28 cellular contexts compared by ENCODE assay signal in the genomic region with DNA sequence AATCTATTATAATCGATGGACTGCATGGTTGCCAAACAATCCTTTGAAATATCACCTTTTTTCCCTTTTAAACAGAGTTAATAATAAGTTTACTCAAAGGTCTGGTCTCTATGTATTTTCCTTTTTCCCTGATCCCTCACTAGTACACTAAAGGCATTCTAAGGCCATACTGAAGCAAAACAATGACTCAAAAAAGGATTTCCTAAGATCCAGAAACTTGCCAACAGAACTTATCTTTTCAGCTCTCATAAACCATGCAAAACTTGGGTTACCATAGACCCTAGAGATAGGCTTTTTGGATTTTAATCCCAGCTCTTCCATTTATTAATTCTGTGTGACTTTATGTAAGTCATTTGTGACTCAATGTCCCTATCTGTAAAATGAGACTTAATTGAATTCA.
"Had no signal": no experiment of that assay in that cellular context is flagged by ENCODE, and none has a peak within 500 bp of the region (broad histone marks: within the 10 kb centered on the region; RNA-seq: fewer than 3 reads in every experiment).

No MANE protein-coding gene starts in this region.

- H3K4me3 ChIP-seq: cardiac muscle cell, MG63, Peyer's patch, SJSA1 had no signal

- DNase-seq: activated CD4-positive, alpha-beta T cell treated with anti-CD3 and anti-CD28 coated beads for 48 hours; activated CD4-positive, alpha-beta T cell treated with anti-CD3 and anti-CD28 coated beads, Interleukin-2, amount 50 U/mL, for 4 hours; activated CD8-positive, alpha-beta memory T cell treated with anti-CD3 and anti-CD28 coated beads, Interleukin-2, amount 50 U/mL, for 48 hours; activated CD8-positive, alpha-beta T cell treated with anti-CD3 and anti-CD28 coated beads, Interleukin-2, amount 10 ng/mL, durations not matched to agents 7 days and 5 days; activated naive CD4-positive, alpha-beta T cell treated with anti-CD3 and anti-CD28 coated beads, Interleukin-2, amount 50 U/mL, for 16 hours; activated naive CD8-positive, alpha-beta T cell treated with anti-CD3 and anti-CD28 coated beads, Interleukin-2, amount 10 ng/mL, durations not matched to agents 7 days and 5 days; activated T-cell treated with anti-CD3 and anti-CD28 coated beads, Interleukin-2, amount 50 U/mL, for 1 hour; amygdala; MG63; MV-4-11; NCI-H1092 treated with DMSO at 0.1 percent for 48 hours; NCI-H1417 treated with DMSO at 0.1 percent for 48 hours; NCI-H1694; NCI-H2029; NCI-H2107; NCI-H2171 treated with DMSO at 0.1 percent for 48 hours; NCI-H226; NCI-H69; Peyer's patch; Right ventricle myocardium superior; SW 1271 had no signal

- H3K4me3 Mint-ChIP-seq: activated CD8-positive, alpha-beta T cell treated with anti-CD3 and anti-CD28 coated beads, Interleukin-2, amount 10 ng/mL, durations not matched to agents 7 days and 5 days; activated naive CD8-positive, alpha-beta T cell treated with anti-CD3 and anti-CD28 coated beads, Interleukin-2, amount 10 ng/mL, durations not matched to agents 7 days and 5 days; brain; T-helper 1 cell treated with Interleukin-12 subunit alpha and Interleukin-12 subunit beta and Interleukin-4 antibody, amounts not matched to agents 30 μg/mL and 1 μg/mL, for 36 hours had no signal

- H3K4me1 ChIP-seq: Peyer's patch, SJSA1 had no signal

- H3K9me3 ChIP-seq: MG63, Peyer's patch, SJSA1 had no signal

- H3K27ac Mint-ChIP-seq: activated CD8-positive, alpha-beta T cell treated with anti-CD3 and anti-CD28 coated beads, Interleukin-2, amount 10 ng/mL, durations not matched to agents 7 days and 5 days; activated naive CD8-positive, alpha-beta T cell treated with anti-CD3 and anti-CD28 coated beads, Interleukin-2, amount 10 ng/mL, durations not matched to agents 7 days and 5 days; brain; T-helper 1 cell treated with Interleukin-12 subunit alpha and Interleukin-12 subunit beta and Interleukin-4 antibody, amounts not matched to agents 30 μg/mL and 1 μg/mL, for 36 hours had no signal

- H3K36me3 Mint-ChIP-seq: activated naive CD8-positive, alpha-beta T cell treated with anti-CD3 and anti-CD28 coated beads, Interleukin-2, amount 10 ng/mL, durations not matched to agents 7 days and 5 days; brain had no signal

- H3K9me3 Mint-ChIP-seq: activated naive CD8-positive, alpha-beta T cell treated with anti-CD3 and anti-CD28 coated beads, Interleukin-2, amount 10 ng/mL, durations not matched to agents 7 days and 5 days; brain; T-helper 1 cell treated with Interleukin-12 subunit alpha and Interleukin-12 subunit beta and Interleukin-4 antibody, amounts not matched to agents 30 μg/mL and 1 μg/mL, for 36 hours had no signal

- ATAC-seq: activated CD4-positive, CD25-positive, alpha-beta regulatory T cell treated with anti-CD3 and anti-CD28 coated beads, Interleukin-2, amount 50 U/mL, for 24 hours; activated CD8-positive, alpha-beta T cell treated with anti-CD3 and anti-CD28 coated beads, Interleukin-2, amount 10 ng/mL, durations not matched to agents 7 days and 5 days; SK-N-SH treated with all-trans-retinoic acid at 6 μM for 48 hours had no signal

- H3K27ac ChIP-seq: cardiac muscle cell, Peyer's patch, RWPE1, SJSA1 had no signal

- H3K36me3 ChIP-seq: cardiac muscle cell, MG63, Peyer's patch, SJSA1 had no signal

- H3K4me1 Mint-ChIP-seq: activated naive CD8-positive, alpha-beta T cell treated with anti-CD3 and anti-CD28 coated beads, Interleukin-2, amount 10 ng/mL, durations not matched to agents 7 days and 5 days; brain had no signal

- H3K27me3 ChIP-seq: cardiac muscle cell, MG63, Peyer's patch, SJSA1 had no signal
